In the genomic region with DNA sequence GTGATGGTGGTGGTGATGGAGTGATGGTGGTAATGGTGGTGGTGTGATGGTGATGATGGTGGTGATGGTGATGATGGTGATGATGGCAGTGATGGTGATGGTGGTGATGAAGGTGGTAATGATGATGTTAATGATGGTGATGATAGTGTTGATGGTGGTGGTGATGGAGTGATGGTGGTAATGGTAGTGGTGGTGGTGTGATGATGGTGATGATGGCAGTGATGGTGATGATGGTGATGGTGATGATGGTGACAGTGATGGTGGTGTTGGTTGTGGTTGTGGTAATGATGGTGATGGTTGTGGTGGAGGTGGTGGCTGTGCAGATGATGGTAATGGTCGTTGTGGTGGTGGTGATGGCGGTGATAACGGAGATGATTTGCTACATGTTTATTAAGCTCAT, we compare ENCODE assay signal across 1 cellular context.
A peak's percentile ranks its signal among the peaks of the same experiment; 100 is the strongest.
TF ChIP-seq lines count a peak whose summit lies in the region.

No MANE protein-coding gene starts in this region.

TF ChIP-seq in HepG2, 621 proteins besides CTCF, POLR2A, EP300 and RAD21:
- TF ChIP-seq CREB1 (IDR thresholded peaks at IDR 0.05) (peak; percentile 84), CREB1 (CRISPR knock-in tag; IDR thresholded peaks at IDR 0.05) (no peak), ZFYVE20 (CRISPR knock-in tag; IDR thresholded peaks at IDR 0.05; ENCODE audit: borderline replicate concordance, low read depth) (0 out of 2 replicates have a peak, but pooled peaks have one; percentile 38), HNF4A (CRISPR knock-in tag; IDR thresholded peaks at IDR 0.05) (no peak)
